Comparison of ENCODE assay signal across 8 cellular contexts in genomic region chr19:632228-633067, GRCh38. TPM values are rescaled to one million over a fixed set of nuclear protein-coding genes. Genes with fewer than 3 reads are reported as not detected.
DNase-seq lines count a peak whose midpoint lies in the region; ATAC-seq and TF ChIP-seq lines count a peak whose summit lies in the region.

No MANE protein-coding gene starts in this region.

- H3K9me3 ChIP-seq in Panc1 (ENCODE audit: control insufficient read depth, insufficient read depth, low read depth, low read length) = no peaks in the 10 kb centered on the region

- DNase-seq in activated effector memory CD4-positive, alpha-beta T cell treated with anti-CD3 and anti-CD28 coated beads, Interleukin-2, amount 50 U/mL, for 16 hours = peak; percentile 81
- no peak for DNase-seq in activated effector memory CD4-positive, alpha-beta T cell treated with Interleukin-2 at 50 U/mL for 16 hours
- DNase-seq in Panc1 (ENCODE audit: low read depth, low spot score) (no peak), brain microvascular endothelial cell (peak; percentile 75), left lobe of liver (ENCODE audit: low spot score) (no peak), epidermal melanocyte (ENCODE audit: insufficient read length, low spot score) (no peak)
- DNase-seq in stimulated activated CD8-positive, alpha-beta memory T cell treated with anti-CD3 and anti-CD28 coated beads, Interleukin-4, amount 100 ng/mL, for 48 hours = peak; percentile 73

- CTCF ChIA-PET in Panc1 (lab: Charles Lee) = interaction anchor here (0.6 kb wide), 1 partner anchor 46 kb away, joined by 3 read pairs; no protein-coding TSS in a partner anchor

- no peaks in the 10 kb centered on the region for H3K4me1 ChIP-seq in Panc1 (ENCODE audit: control insufficient read depth, insufficient read depth, low read length)

- TF ChIP-seq CTCF in Panc1 (IDR thresholded peaks at IDR 0.05) (no peak), brain microvascular endothelial cell (IDR thresholded peaks at IDR 0.05; ENCODE audit: low read depth, low read length, missing control alignments) (no peak)

- BruUV-seq in Panc1 (replicated peaks; lab: Mats Ljungman, UMichigan) = TSS peak; percentile 30

- in situ Hi-C loops in Panc1 (cut with HindIII; ENCODE audit: low pct_unique_long_range_greater_than_20kb, low sequenced_read_pairs) = no loop called here
- in situ Hi-C loops in brain microvascular endothelial cell (cut with HindIII; ENCODE audit: low pct_ligation_motif_present, low sequenced_read_pairs) = no loop called here

- intact Hi-C loops in Panc1 (cut with micrococcal nuclease; ENCODE audit: unreplicated experiment) = no loop called here

- H3K36me3 ChIP-seq in Panc1 (ENCODE audit: control insufficient read depth, insufficient read depth, low read length) (peaks cover 6% of the 10 kb centered on the region; the same call in 1 of the 2 replicates), brain microvascular endothelial cell (replicated peaks) (peaks cover 23% of the 10 kb centered on the region)

- POLR2A ChIA-PET in Panc1 (lab: Charles Lee) = no interaction called here

- H3K27ac ChIP-seq in Panc1 (ENCODE audit: low read length) (peak overlapping the region; percentile 84), brain microvascular endothelial cell (peak overlapping the region; percentile 94)

- ATAC-seq in HG03025 (IDR thresholded peaks at IDR 0.05; ENCODE audit: low FRiP score, unreplicated experiment) = peak; percentile 28
- peak; percentile 78 for ATAC-seq in Panc1
- peak; percentile 64 for ATAC-seq in left lobe of liver

- peak overlapping the region; percentile 63 to 85 for H3K4me3 ChIP-seq in Panc1 (ENCODE audit: low read depth in 2 of 2, low read length in 2 of 2)
- peak overlapping the region; percentile 81 for H3K4me3 ChIP-seq in brain microvascular endothelial cell (ENCODE audit: low read depth, low read length)

- H3K27me3 ChIP-seq in Panc1 (ENCODE audit: control insufficient read depth, insufficient read depth, low read length) (no peaks in the 10 kb centered on the region), brain microvascular endothelial cell (replicated peaks) (no peaks in the 10 kb centered on the region)

RNA-seq across cellular contexts. Expression of gene POLRMT, which starts 0.9 kb away (rescaled TPM):
- 56.0 TPM for total RNA-seq in Panc1 (2021; ENCODE audit: unreplicated experiment)
- polyA plus RNA-seq in Panc1 (2012; ENCODE audit: insufficient read length) = 68.0 TPM
- 51.8 TPM for total RNA-seq in left lobe of liver

RNA-seq across cellular contexts. Expression of gene FGF22, which starts 7.2 kb away (rescaled TPM):
- total RNA-seq in Panc1 (2021; ENCODE audit: unreplicated experiment) (0.72 TPM), left lobe of liver (0.30 TPM)
- polyA plus RNA-seq in Panc1 (2012; ENCODE audit: insufficient read length) = 0.48 TPM

RNA-seq across cellular contexts. Expression of gene RNF126, which starts 30.6 kb away (rescaled TPM):
- total RNA-seq in Panc1 (2021; ENCODE audit: unreplicated experiment) (61.2 TPM), left lobe of liver (22.2 TPM)
- 80.4 TPM for polyA plus RNA-seq in Panc1 (2012; ENCODE audit: insufficient read length)

RNA-seq across cellular contexts. Expression of gene HCN2, which starts 42.8 kb away (rescaled TPM):
- total RNA-seq in Panc1 (2021; ENCODE audit: unreplicated experiment) (15.1 TPM), left lobe of liver (0.30 TPM)
- polyA plus RNA-seq in Panc1 (2012; ENCODE audit: insufficient read length) = 22.3 TPM

RNA-seq across cellular contexts. Expression of gene FSTL3, which starts 43.7 kb away (rescaled TPM):
- total RNA-seq in Panc1 (2021; ENCODE audit: unreplicated experiment) (32.5 TPM), left lobe of liver (4.3 TPM)
- 39.5 TPM for polyA plus RNA-seq in Panc1 (2012; ENCODE audit: insufficient read length)

Comparison
In these comparisons a context has a peak if more than half of its experiments do, and no peak if none do; other contexts are left out.
1. DNase-seq: peak in activated effector memory CD4-positive, alpha-beta T cell treated with anti-CD3 and anti-CD28 coated beads, Interleukin-2, amount 50 U/mL, for 16 hours (single experiment), brain microvascular endothelial cell (single experiment) and stimulated activated CD8-positive, alpha-beta memory T cell treated with anti-CD3 and anti-CD28 coated beads, Interleukin-4, amount 100 ng/mL, for 48 hours (single experiment); none in activated effector memory CD4-positive, alpha-beta T cell treated with Interleukin-2 at 50 U/mL for 16 hours (single experiment), Panc1 (single experiment), left lobe of liver (single experiment) and epidermal melanocyte (single experiment).
2. ATAC-seq: peak in every context shown above with its lines; median percentile 78 in Panc1; 64 in left lobe of liver; 28 in HG03025.